Comparison of ENCODE assay signal across 8 cellular contexts in the genomic region with DNA sequence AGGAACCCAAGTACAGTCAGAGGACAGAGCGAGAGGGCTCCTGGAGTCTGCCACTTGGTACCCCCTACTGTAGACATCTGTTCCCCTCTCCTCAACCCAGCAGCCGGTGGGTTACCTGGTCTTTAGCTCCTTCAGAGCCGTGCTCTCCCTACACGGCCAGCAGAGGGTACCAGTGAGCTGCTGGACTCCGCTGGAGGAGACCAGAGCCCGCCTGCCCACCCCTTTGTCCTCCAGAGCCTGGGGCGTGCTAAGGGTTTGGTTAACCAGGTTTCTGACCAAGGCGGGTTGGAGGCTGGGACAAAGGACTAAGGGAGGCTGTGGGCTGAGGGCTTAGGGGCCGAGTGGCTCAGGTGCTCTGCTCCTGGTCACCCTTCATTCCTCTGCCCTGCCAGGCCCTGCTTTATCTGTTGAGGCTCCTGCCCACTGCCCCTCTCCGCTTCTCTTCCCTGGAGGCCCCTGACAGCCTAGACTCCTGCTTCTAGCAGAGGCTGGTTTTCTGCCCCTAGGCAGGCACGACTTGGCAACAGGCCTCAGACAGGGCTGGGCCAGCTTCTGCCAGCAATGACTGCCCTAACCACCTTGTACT. TPM values are rescaled to one million over a fixed set of nuclear protein-coding genes. Genes with fewer than 3 reads are reported as not detected.
DNase-seq lines count a peak whose midpoint lies in the region; ATAC-seq and TF ChIP-seq lines count a peak whose summit lies in the region.

No MANE protein-coding gene starts in this region.

- H3K27ac ChIP-seq in DOHH2 (ENCODE audit: low read depth, low read length) (no peak overlapping the region), RWPE1 (no peak overlapping the region)

- no peak overlapping the region for H3K4me2 ChIP-seq in DOHH2 (ENCODE audit: low read length)

- H3K9me2 ChIP-seq in DOHH2 (replicated peaks; ENCODE audit: control insufficient read depth, low read length): no peaks in the 10 kb centered on the region

- POLR2A ChIA-PET in RWPE1 (lab: Yijun Ruan, JAX; ENCODE audit: low non-redundant PET): interaction anchor here (0.6 kb wide), 1 partner anchor 438 kb away, joined by 3 read pairs; no protein-coding TSS in a partner anchor

- peaks cover 14% of the 10 kb centered on the region for H3K4me1 ChIP-seq in DOHH2 (ENCODE audit: control insufficient read depth, low read length)

- H3K36me3 ChIP-seq in DOHH2 (ENCODE audit: control insufficient read depth, low read length): no peaks in the 10 kb centered on the region

- H3K9me3 ChIP-seq in DOHH2 (ENCODE audit: control insufficient read depth, insufficient read depth, low read length): no peaks in the 10 kb centered on the region

- no peak overlapping the region for H3K4me3 ChIP-seq in DOHH2 (ENCODE audit: low read length)

- intact Hi-C loops in head of caudate nucleus (cut with DNase I): loop anchor here (5.0 kb wide), 1 partner anchor 34 kb away; no protein-coding TSS in a partner anchor
- intact Hi-C loops in posterior vena cava (cut with DNase I): loop anchor here in 1 of 2 donors (5.0 kb wide), 1 partner anchor 34 kb away; no protein-coding TSS in a partner anchor

- H4K20me1 ChIP-seq in DOHH2 (ENCODE audit: control insufficient read depth, insufficient read depth, low read depth, low read length): no peaks in the 10 kb centered on the region

- CTCF ChIA-PET in RWPE1 (lab: Yijun Ruan, JAX): interaction anchor here (0.5 to 3.2 kb wide), 27 partner anchors 8 to 1093 kb away, joined by 3 to 19 read pairs (median 4); a partner anchor contains a TSS

- ATAC-seq in GM21576 (IDR thresholded peaks at IDR 0.05; ENCODE audit: unreplicated experiment) (no peak), HG03439 (IDR thresholded peaks at IDR 0.05; ENCODE audit: unreplicated experiment) (no peak)

- TF ChIP-seq CTCF in DOHH2 (IDR thresholded peaks at IDR 0.05; ENCODE audit: low read depth, low read length, poor library complexity, severe bottlenecking) (peak; percentile 86), RWPE1 (conservative IDR thresholded peaks at IDR 0.05; ENCODE audit: low read depth) (peak; percentile 80)

- H3K79me2 ChIP-seq in DOHH2 (ENCODE audit: control insufficient read depth, low read length): no peaks in the 10 kb centered on the region

- no peaks in the 10 kb centered on the region for H3F3A ChIP-seq in DOHH2 (ENCODE audit: control insufficient read depth, insufficient read depth)

- H3K27me3 ChIP-seq in DOHH2 (ENCODE audit: control insufficient read depth, low read length): peaks cover 57% of the 10 kb centered on the region

- DNase-seq in LHCN-M2 (ENCODE audit: low read depth): peak; percentile 46
- peak; percentile 60 for DNase-seq in RWPE1 (ENCODE audit: low spot score)
- peak; percentile 61 for DNase-seq in activated naive CD4-positive, alpha-beta T cell treated with Interleukin-2 at 50 U/mL for 16 hours
- peak; percentile 25 to 84 (median 58) for DNase-seq in head of caudate nucleus
- peak; percentile 90 for DNase-seq in posterior vena cava (ENCODE audit: low spot score)

RNA-seq across cellular contexts. Expression of a gene that starts 2.7 kb away (rescaled TPM):
- 0.17 and 0.58 TPM in 2 replicates for total RNA-seq in LHCN-M2 (2014; rRNA removed)
- polyA plus RNA-seq in LHCN-M2 (2012): 0.09 TPM
- 1 to 10 TPM in 1 of 2 donors, under 1 TPM in 1; 0.43 to 3.2 TPM for total RNA-seq in posterior vena cava

RNA-seq across cellular contexts. Expression of a gene that starts 12.0 kb away (rescaled TPM):
- total RNA-seq in LHCN-M2 (2014; rRNA removed): 9.9 and 13.5 TPM in 2 replicates
- polyA plus RNA-seq in LHCN-M2 (2012): 6.9 TPM
- total RNA-seq in posterior vena cava: 10 to 100 TPM; 10.7 to 11.3 TPM

RNA-seq across cellular contexts. Expression of a gene that starts 34.9 kb away (rescaled TPM):
- total RNA-seq in LHCN-M2 (2014; rRNA removed) (11.9 and 17.6 TPM in 2 replicates), posterior vena cava (10 to 100 TPM in 1 of 2 donors, 1 to 10 TPM in 1; 8.2 to 39.3 TPM)
- polyA plus RNA-seq in LHCN-M2 (2012): 14.9 TPM

RNA-seq across cellular contexts. Expression of a gene that starts 52.7 kb away (rescaled TPM):
- total RNA-seq in LHCN-M2 (2014; rRNA removed) (147 and 156 TPM in 2 replicates), posterior vena cava (10 to 100 TPM; 56.7 to 73.4 TPM)
- 196 TPM for polyA plus RNA-seq in LHCN-M2 (2012)

RNA-seq across cellular contexts. Expression of a gene that starts 55.1 kb away (rescaled TPM):
- not detected in 2 replicates for total RNA-seq in LHCN-M2 (2014; rRNA removed)
- polyA plus RNA-seq in LHCN-M2 (2012): 0.09 TPM
- total RNA-seq in posterior vena cava: not detected
